In the genomic region with DNA sequence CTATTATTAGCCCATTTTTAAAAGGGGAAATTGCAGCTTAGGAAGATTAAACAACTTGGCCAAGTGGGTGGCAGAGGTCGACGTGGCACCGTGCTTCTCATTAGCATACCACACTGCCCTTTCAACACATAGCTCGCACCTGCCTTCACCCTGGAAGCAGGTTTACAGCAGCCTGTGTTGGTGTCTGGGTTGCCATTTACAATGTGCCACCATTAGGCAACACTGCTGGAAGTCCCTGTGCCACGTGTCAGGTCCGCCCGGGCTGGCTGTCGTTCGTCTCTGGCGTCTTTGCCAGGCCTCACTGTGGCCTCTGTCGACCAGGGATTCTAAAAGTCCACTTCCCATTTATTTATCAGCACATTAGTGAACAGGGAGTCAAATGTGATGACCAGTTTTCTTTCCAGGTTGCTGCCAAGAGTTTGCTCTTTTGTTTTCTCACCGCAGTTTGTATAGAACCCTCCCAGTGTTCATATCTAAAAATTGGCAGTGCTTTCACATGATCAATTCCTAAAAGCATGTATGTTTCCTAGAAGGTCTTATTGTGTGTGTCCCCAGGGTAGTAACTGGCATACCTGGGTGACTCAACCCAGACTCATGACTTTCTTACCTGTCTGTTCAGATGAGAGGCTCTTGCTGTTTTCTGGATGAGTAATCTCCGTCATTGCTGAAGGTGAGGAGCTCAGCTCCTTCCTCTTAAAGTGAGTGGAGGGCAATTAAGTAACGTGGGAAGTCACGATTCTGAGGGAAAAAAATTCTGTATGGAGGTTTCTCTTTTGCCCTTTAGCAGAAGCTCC, we compare ENCODE assay signal across 13 cellular contexts. TPM values are rescaled to one million over a fixed set of nuclear protein-coding genes. Genes with fewer than 3 reads are reported as not detected.
DNase-seq lines count a peak whose midpoint lies in the region; ATAC-seq, FAIRE-seq and TF ChIP-seq lines count a peak whose summit lies in the region.
"Had no signal": no experiment of that assay in that cellular context is flagged by ENCODE, and none has a peak within 500 bp of the region (broad histone marks: within the 10 kb centered on the region; RNA-seq: fewer than 3 reads in every experiment).

No MANE protein-coding gene starts in this region.

- intact Hi-C loops in IMR-90 (cut with micrococcal nuclease) (no loop called here), pancreas (cut with DNase I) (no loop called here)

- no peak for TF ChIP-seq RAD21 in IMR-90 (IDR thresholded peaks at IDR 0.05; ENCODE audit: low read length)
- no peak for TF ChIP-seq RAD21 in H1 (IDR thresholded peaks at IDR 0.05 in 1 of 2, conservative IDR thresholded peaks at IDR 0.05 in 1 of 2; ENCODE audit: low read depth in 2 of 2, low read length in 2 of 2)

- TF ChIP-seq CTCF in IMR-90 (conservative IDR thresholded peaks at IDR 0.05; ENCODE audit: low read depth, low read length): no peak
- no peak for TF ChIP-seq CTCF in H1 (IDR thresholded peaks at IDR 0.05; ENCODE audit: control extremely low read depth in 1 of 3, insufficient read depth in 1 of 3, low read depth in 1 of 3, low read length in 3 of 3)
- TF ChIP-seq CTCF in pancreas (IDR thresholded peaks at IDR 0.05): no peak
- no peak for TF ChIP-seq CTCF in tibial nerve (IDR thresholded peaks at IDR 0.05)

- peaks cover 34% of the 10 kb centered on the region for H3K4me1 Mint-ChIP-seq in activated T-cell treated with anti-CD3 and anti-CD28 coated beads, Interleukin-2, amount 50 U/mL, for 24 hours (ENCODE audit: low read depth)
- H3K4me1 Mint-ChIP-seq in activated T-cell treated with anti-CD3 and anti-CD28 coated beads, Interleukin-2, amount 50 U/mL, for 4 hours (ENCODE audit: low read depth): peaks cover 13% of the 10 kb centered on the region

- H3K4me3 Mint-ChIP-seq in activated T-cell treated with anti-CD3 and anti-CD28 coated beads, Interleukin-2, amount 50 U/mL, for 24 hours: no peak overlapping the region
- no peak overlapping the region for H3K4me3 Mint-ChIP-seq in activated T-cell treated with anti-CD3 and anti-CD28 coated beads, Interleukin-2, amount 50 U/mL, for 4 hours
- H3K4me3 Mint-ChIP-seq: activated B cell treated with CpG ODN at 0.5 μM for 24 hours; effector memory CD8-positive, alpha-beta T cell; naive B cell had no signal

- H2AK5ac ChIP-seq in IMR-90 (ENCODE audit: low read depth, low read length): no peak overlapping the region
- no peak overlapping the region for H2AK5ac ChIP-seq in H1 (ENCODE audit: low read depth, low read length)

- no peaks in the 10 kb centered on the region; the same call in 1 of the 2 replicates for H3K9me1 ChIP-seq in IMR-90 (ENCODE audit: insufficient read depth, low read length)

- in situ Hi-C loops in IMR-90 (cut with MboI; ENCODE audit: low sequenced_read_pairs): no loop called here

- H4K5ac ChIP-seq in IMR-90 (ENCODE audit: low read depth, low read length) (no peak overlapping the region), H1 (ENCODE audit: insufficient read length, low read depth, low read length) (no peak overlapping the region)

- H3K4me1 ChIP-seq in IMR-90 (ENCODE audit: control insufficient read depth, insufficient read depth, low read length) (no peaks in the 10 kb centered on the region), H1 (replicated peaks in 1 of 4; ENCODE audit: control insufficient read depth in 3 of 4, insufficient read depth in 4 of 4, low read length in 3 of 4) (no peaks in the 10 kb centered on the region; a peak in 1 of 7 replicates), pancreas (peaks cover 0 to 34% (median 24%) of the 10 kb centered on the region in 3 donors), tibial nerve (peaks cover 0 to 10% (median 0%) of the 10 kb centered on the region in 4 donors), small intestine (ENCODE audit: control insufficient read depth in 2 of 2, insufficient read depth in 1 of 2, low read depth in 1 of 2, low read length in 1 of 2) (no peaks in the 10 kb centered on the region)

- CTCF ChIA-PET in IMR-90 (lab: Yijun Ruan, JAX): interaction anchor here (1.9 kb wide), 1 partner anchor 10 kb away, joined by 3 read pairs; no protein-coding TSS in a partner anchor
- CTCF ChIA-PET in H1 (lab: Charles Lee; ENCODE audit: partially characterized antibody): interaction anchor here (0.6 to 1.9 kb wide), 4 partner anchors 38 to 118 kb away, joined by 3 to 5 read pairs (median 4); no protein-coding TSS in a partner anchor

- H4K91ac ChIP-seq in IMR-90 (ENCODE audit: insufficient read depth, low read depth, low read length) (no peak overlapping the region), H1 (replicated peaks; ENCODE audit: insufficient read length, low read length) (no peak overlapping the region)

- H3K4me3 ChIP-seq in IMR-90 (ENCODE audit: insufficient read depth, low read depth, low read length) (no peak overlapping the region), H1 (ENCODE audit: extremely low read depth in 1 of 4, insufficient read depth in 2 of 4, low read depth in 3 of 4, low read length in 4 of 4) (no peak overlapping the region), pancreas (no peak overlapping the region), tibial nerve (no peak overlapping the region), small intestine (ENCODE audit: low read depth in 1 of 2, low read length in 2 of 2) (no peak overlapping the region)

- H4K20me1 ChIP-seq in IMR-90 (ENCODE audit: insufficient read depth, low read length) (no peaks in the 10 kb centered on the region), H1 (replicated peaks in 1 of 2; ENCODE audit: control insufficient read depth in 1 of 2, insufficient read depth in 2 of 2, low read length in 2 of 2) (peaks cover 8 to 14% of the 10 kb centered on the region in 2 experiments)

- H3K36me3 ChIP-seq in IMR-90 (ENCODE audit: control insufficient read depth, insufficient read depth, low read length): peaks cover 20% of the 10 kb centered on the region
- peaks cover 5 to 78% (median 29%) of the 10 kb centered on the region in 4 experiments; a peak in 7 of 8 replicates for H3K36me3 ChIP-seq in H1 (ENCODE audit: control insufficient read depth in 2 of 4, insufficient read depth in 4 of 4, low read length in 3 of 4)
- peaks cover 3 to 28% (median 3%) of the 10 kb centered on the region in 3 donors for H3K36me3 ChIP-seq in pancreas
- H3K36me3 ChIP-seq in tibial nerve: peaks cover 3 to 84% (median 15%) of the 10 kb centered on the region in 3 donors
- peaks cover 21 to 24% of the 10 kb centered on the region in 2 donors for H3K36me3 ChIP-seq in small intestine (ENCODE audit: control insufficient read depth in 2 of 2, insufficient read depth in 2 of 2, low read length in 2 of 2)

- H2BK5ac ChIP-seq in IMR-90 (ENCODE audit: low read depth, low read length, poor library complexity, severe bottlenecking) (no peak overlapping the region), H1 (ENCODE audit: low read depth, low read length) (peak overlapping the region; percentile 60; the same call in 1 of the 2 replicates)

- POLR2A ChIA-PET in IMR-90 (lab: Charles Lee; ENCODE audit: unreplicated experiment) (no interaction called here), H1 (lab: Charles Lee; ENCODE audit: partially characterized antibody) (no interaction called here)

- no TSS peak for BruUV-seq in IMR-90 (replicated peaks; lab: Mats Ljungman, UMichigan)

- H3K9me3 ChIP-seq in IMR-90 (ENCODE audit: control insufficient read depth, insufficient read depth, low read length): no peaks in the 10 kb centered on the region
- H3K9me3 ChIP-seq in H1 (ENCODE audit: insufficient read depth in 2 of 2, low read depth in 1 of 2, low read length in 1 of 2): no peaks in the 10 kb centered on the region
- no peaks in the 10 kb centered on the region for H3K9me3 ChIP-seq in pancreas
- H3K9me3 ChIP-seq in tibial nerve: no peaks in the 10 kb centered on the region
- H3K9me3 ChIP-seq in small intestine (ENCODE audit: control insufficient read depth, low read depth): no peaks in the 10 kb centered on the region

- no peak for ATAC-seq in activated T-cell treated with anti-CD3 and anti-CD28 coated beads, Interleukin-2, amount 50 U/mL, for 4 hours
- no peak for ATAC-seq in IMR-90 (ENCODE audit: low read depth)
- peak; percentile 51 to 71 (median 53) for ATAC-seq in pancreas
- no peak for ATAC-seq in GM18520 (IDR thresholded peaks at IDR 0.05; ENCODE audit: unreplicated experiment)
- ATAC-seq: effector memory CD8-positive, alpha-beta T cell had no signal

- H4K8ac ChIP-seq in IMR-90 (ENCODE audit: low read depth in 2 of 2, low read length in 2 of 2): no peak overlapping the region
- H4K8ac ChIP-seq in H1 (ENCODE audit: extremely low read depth, insufficient read depth, low read length): no peak overlapping the region

- no peak overlapping the region for H3K14ac ChIP-seq in IMR-90 (replicated peaks; ENCODE audit: low read depth, low read length)
- H3K14ac ChIP-seq in H1 (ENCODE audit: insufficient read length): no peak overlapping the region

- dilution Hi-C loops in IMR-90 (cut with HindIII; ENCODE audit: low sequenced_read_pairs, unreplicated experiment): no loop called here

- H3K18ac ChIP-seq in IMR-90 (ENCODE audit: low read depth, low read length) (no peak overlapping the region), H1 (ENCODE audit: extremely low read depth, low read length) (no peak overlapping the region)

- TF ChIP-seq EP300 in H1 (IDR thresholded peaks at IDR 0.05; ENCODE audit: borderline replicate concordance in 1 of 2, low read depth in 2 of 2, low read length in 2 of 2) (no peak), tibial nerve (IDR thresholded peaks at IDR 0.05) (no peak)

- TF ChIP-seq POLR2A in IMR-90 (IDR thresholded peaks at IDR 0.05; ENCODE audit: low read depth, low read length) (peak; percentile 28; the same call in 1 of the 2 replicates), H1 (IDR thresholded peaks at IDR 0.05; ENCODE audit: control extremely low read depth in 1 of 2, low read depth in 2 of 2, low read length in 2 of 2) (no peak), tibial nerve (IDR thresholded peaks at IDR 0.05) (no peak)

- no peak overlapping the region for H3K23ac ChIP-seq in IMR-90 (ENCODE audit: low read depth, low read length)
- H3K23ac ChIP-seq in H1 (ENCODE audit: insufficient read length): no peak overlapping the region

- H3K27ac Mint-ChIP-seq in activated T-cell treated with anti-CD3 and anti-CD28 coated beads, Interleukin-2, amount 50 U/mL, for 24 hours: peak overlapping the region; percentile 68
- H3K27ac Mint-ChIP-seq: activated B cell treated with CpG ODN at 0.5 μM for 24 hours had no signal

- H3K4me2 ChIP-seq in IMR-90 (ENCODE audit: low read depth, low read length) (no peak overlapping the region), H1 (ENCODE audit: insufficient read depth in 1 of 2, low read depth in 2 of 2, low read length in 2 of 2) (no peak overlapping the region)

- H2BK120ac ChIP-seq in IMR-90 (ENCODE audit: low read depth, low read length) (no peak overlapping the region), H1 (replicated peaks; ENCODE audit: low read depth, low read length) (no peak overlapping the region)

- FAIRE-seq in H1 (lab: Jason Lieb, UNC) (no peak), pancreas (lab: Jason Lieb, UNC) (no peak), small intestine (lab: Jason Lieb, UNC) (no peak)
- FAIRE-seq: HTR-8/SVneo had no signal

- no peak overlapping the region for H2BK20ac ChIP-seq in IMR-90 (ENCODE audit: low read depth, low read length)
- H2BK20ac ChIP-seq in H1 (ENCODE audit: low read length): no peak overlapping the region

- H3K27me3 Mint-ChIP-seq in activated T-cell treated with anti-CD3 and anti-CD28 coated beads, Interleukin-2, amount 50 U/mL, for 24 hours: no peaks in the 10 kb centered on the region
- H3K27me3 Mint-ChIP-seq in activated T-cell treated with anti-CD3 and anti-CD28 coated beads, Interleukin-2, amount 50 U/mL, for 4 hours (ENCODE audit: low read depth): no peaks in the 10 kb centered on the region
- H3K27me3 Mint-ChIP-seq: activated B cell treated with CpG ODN at 0.5 μM for 24 hours; effector memory CD8-positive, alpha-beta T cell; naive B cell had no signal

- H3K27me3 ChIP-seq in IMR-90 (ENCODE audit: control insufficient read depth, insufficient read depth, low read length) (no peaks in the 10 kb centered on the region), H1 (replicated peaks in 1 of 4; ENCODE audit: control insufficient read depth in 3 of 4, extremely low read depth in 1 of 4, insufficient read depth in 3 of 4, low read length in 3 of 4) (no peaks in the 10 kb centered on the region), pancreas (no peaks in the 10 kb centered on the region), tibial nerve (no peaks in the 10 kb centered on the region), small intestine (ENCODE audit: control insufficient read depth in 2 of 2, insufficient read depth in 2 of 2, low read length in 2 of 2) (no peaks in the 10 kb centered on the region)

- H3K27ac ChIP-seq in IMR-90 (ENCODE audit: insufficient read depth, low read length): no peak overlapping the region
- H3K27ac ChIP-seq in H1 (ENCODE audit: low read depth, low read length): no peak overlapping the region
- peak overlapping the region; percentile 25 to 61 (median 42) for H3K27ac ChIP-seq in pancreas
- no peak overlapping the region for H3K27ac ChIP-seq in tibial nerve
- H3K27ac ChIP-seq in small intestine (ENCODE audit: low read depth in 1 of 2, low read length in 1 of 2): no peak overlapping the region

- 95% methylated on average over 4 of the region's 15 CpGs; no CpG with 5 or more reads in 1 of the 2 experiments for WGBS in IMR-90 (ENCODE audit: extremely low coverage in 2 of 2, insufficient read length in 1 of 2), 2 experiments
- WGBS in H1 (ENCODE audit: extremely low coverage in 1 of 2, insufficient coverage in 1 of 2, insufficient read length in 1 of 2, insufficient replicate concordance in 2 of 2, low coverage in 1 of 2, low lambda C conversion rate in 2 of 2, missing lambda C conversion rate in 1 of 2), 2 experiments: 92% methylated on average over 15 of the region's 15 CpGs; no CpG with 5 or more reads in 1 of the 2 experiments
- 48 to 50% methylated on average over 15 of the region's 15 CpGs for WGBS in pancreas, 2 donors
- WGBS in tibial nerve, 2 donors: 74 to 82% methylated on average over 15 of the region's 15 CpGs
- 72 to 85% (median 78%) methylated on average over 15 of the region's 15 CpGs for WGBS in small intestine, 3 donors

- H2BK15ac ChIP-seq in IMR-90 (ENCODE audit: low read depth, low read length): no peak overlapping the region
- no peak overlapping the region for H2BK15ac ChIP-seq in H1 (ENCODE audit: low read length)

- H2AK9ac ChIP-seq in IMR-90 (replicated peaks; ENCODE audit: low read depth, low read length, poor library complexity): no peak overlapping the region

- H3K36me3 Mint-ChIP-seq in activated T-cell treated with anti-CD3 and anti-CD28 coated beads, Interleukin-2, amount 50 U/mL, for 24 hours (ENCODE audit: low read depth): peaks cover 91% of the 10 kb centered on the region
- peaks cover 40% of the 10 kb centered on the region for H3K36me3 Mint-ChIP-seq in activated T-cell treated with anti-CD3 and anti-CD28 coated beads, Interleukin-2, amount 50 U/mL, for 4 hours (ENCODE audit: insufficient read depth)

- no peaks in the 10 kb centered on the region for H3K23me2 ChIP-seq in H1 (ENCODE audit: low read depth, low read length)

- no peak overlapping the region for H3K56ac ChIP-seq in IMR-90 (ENCODE audit: extremely low read depth, insufficient read depth, low read length)
- H3K56ac ChIP-seq in H1 (replicated peaks; ENCODE audit: insufficient read length, low read depth, low read length): no peak overlapping the region

- H3K79me2 ChIP-seq in H1 (ENCODE audit: control insufficient read depth in 1 of 2, insufficient read depth in 2 of 2, low read length in 2 of 2): peaks cover 3 to 23% of the 10 kb centered on the region in 2 experiments; a peak in 3 of 4 replicates

- no peaks in the 10 kb centered on the region for H3K9me3 Mint-ChIP-seq in activated T-cell treated with anti-CD3 and anti-CD28 coated beads, Interleukin-2, amount 50 U/mL, for 24 hours
- H3K9me3 Mint-ChIP-seq in activated T-cell treated with anti-CD3 and anti-CD28 coated beads, Interleukin-2, amount 50 U/mL, for 4 hours: no peaks in the 10 kb centered on the region
- H3K9me3 Mint-ChIP-seq: activated B cell treated with CpG ODN at 0.5 μM for 24 hours; effector memory CD8-positive, alpha-beta T cell; naive B cell had no signal

- no peak overlapping the region for H2BK12ac ChIP-seq in H1 (ENCODE audit: low read depth, low read length)

- H3K79me1 ChIP-seq in IMR-90 (ENCODE audit: low read depth in 1 of 2, low read length in 2 of 2) (peaks cover 0 to 9% of the 10 kb centered on the region in 2 experiments; a peak in 1 of 4 replicates), H1 (ENCODE audit: low read depth, low read length) (peaks cover 6% of the 10 kb centered on the region)

- H3K4ac ChIP-seq in IMR-90 (ENCODE audit: low read depth, low read length): no peak overlapping the region
- no peak overlapping the region for H3K4ac ChIP-seq in H1 (replicated peaks; ENCODE audit: insufficient read length, low read depth, low read length)

- H3K9ac ChIP-seq in IMR-90 (ENCODE audit: low read depth, low read length) (no peak overlapping the region), H1 (replicated peaks in 1 of 4; ENCODE audit: extremely low read depth in 1 of 4, low read depth in 3 of 4, low read length in 3 of 4) (no peak overlapping the region)

- no peak overlapping the region for H2AFZ ChIP-seq in IMR-90 (replicated peaks; ENCODE audit: low read length, poor library complexity)
- no peak overlapping the region for H2AFZ ChIP-seq in H1 (ENCODE audit: low read length)

- DNase-seq in activated T-cell treated with anti-CD3 and anti-CD28 coated beads, Interleukin-2, amount 50 U/mL, for 24 hours: no peak
- DNase-seq in activated T-cell treated with anti-CD3 and anti-CD28 coated beads, Interleukin-2, amount 50 U/mL, for 4 hours: no peak
- DNase-seq in IMR-90 (no peak), H1 (ENCODE audit: low read depth in 1 of 2, low spot score in 2 of 2) (no peak), pancreas (peak in 3 of 6 donors; percentile 49 to 68 (median 56)), tibial nerve (ENCODE audit: low spot score in 2 of 2) (no peak), small intestine (no peak)
- DNase-seq: activated B cell treated with CpG ODN at 0.5 μM for 24 hours; effector memory CD8-positive, alpha-beta T cell; naive B cell; NCI-H2171 treated with DMSO at 0.1 percent for 48 hours had no signal

RNA-seq across cellular contexts. Expression of gene INSIG1, which starts 9.2 kb away (rescaled TPM):
- 10 to 100 TPM; 46.9 to 58.1 (median 47.9) TPM for total RNA-seq in activated T-cell treated with anti-CD3 and anti-CD28 coated beads, Interleukin-2, amount 50 U/mL, for 4 hours
- total RNA-seq in IMR-90 (2012; rRNA removed) (26.0 and 32.8 TPM in 2 replicates), pancreas (10 to 100 TPM; 24.9 to 59.2 (median 50.3) TPM), tibial nerve (10 to 100 TPM; 66.9 to 91.7 (median 80.5) TPM)
- polyA plus RNA-seq in IMR-90 (2012; rRNA removed) (19.0 and 19.9 TPM in 2 replicates), H1 (2011; rRNA removed) (58.4 and 68.1 TPM in 2 replicates), pancreas (10 to 100 TPM; 13.0 to 23.8 TPM), small intestine (10 to 100 TPM in 1 of 3 donors, 1 to 10 TPM in 2; 5.8 to 70.1 (median 9.2) TPM)
- 14.0 and 17.9 TPM in 2 replicates for polyA plus RNA-seq in IMR-90 (2012; cell fraction: cytosol; rRNA removed)
- 17.2 and 44.5 TPM in 2 replicates for polyA plus RNA-seq in IMR-90 (2012; cell fraction: nucleus; rRNA removed; ENCODE audit: low replicate concordance)
- total RNA-seq in H1 (2021; fragmentation: NEBNext Ultra II Directional; extraction: Animal tissue kit (Norgen Biotek cat#: 25700)): 40.0 and 44.7 TPM in 2 replicates
- polyA plus RNA-seq in H1 (2011; cell fraction: cytosol; rRNA removed): 47.8 TPM
- polyA plus RNA-seq in H1 (2011; cell fraction: nucleus; rRNA removed): 41.8 TPM
- polyA plus RNA-seq in H1 (2012, experiment 1 of 2): 32.4 to 45.3 TPM (median 36.5 TPM) in 4 replicates
- polyA plus RNA-seq in H1 (2012, experiment 2 of 2): 27.0 TPM
- 102 TPM for polyA plus RNA-seq in H1 (2013, experiment 1 of 2)
- polyA plus RNA-seq in H1 (2013, experiment 2 of 2): 129 TPM
- 42.3 and 43.0 TPM in 2 replicates for polyA minus RNA-seq in H1 (2011; rRNA and poly(A)+ RNA removed)
- 48.4 TPM for polyA minus RNA-seq in H1 (2011; cell fraction: cytosol; rRNA and poly(A)+ RNA removed)
- polyA minus RNA-seq in H1 (2011; cell fraction: nucleus; rRNA and poly(A)+ RNA removed): 47.7 TPM

Comparison
In these comparisons a context has a peak if more than half of its experiments do, and no peak if none do; other contexts are left out.
1. ATAC-seq: peak in pancreas (4 of 4); none in activated T-cell treated with anti-CD3 and anti-CD28 coated beads, Interleukin-2, amount 50 U/mL, for 4 hours (0 of 2), IMR-90 (single experiment) and GM18520 (single experiment).
2. H3K27ac ChIP-seq: peak in pancreas (4 of 4); none in IMR-90 (single experiment), H1 (single experiment), tibial nerve (0 of 4) and small intestine (0 of 2).